Comparison of ENCODE assay signal across 8 cellular contexts in the genomic region with DNA sequence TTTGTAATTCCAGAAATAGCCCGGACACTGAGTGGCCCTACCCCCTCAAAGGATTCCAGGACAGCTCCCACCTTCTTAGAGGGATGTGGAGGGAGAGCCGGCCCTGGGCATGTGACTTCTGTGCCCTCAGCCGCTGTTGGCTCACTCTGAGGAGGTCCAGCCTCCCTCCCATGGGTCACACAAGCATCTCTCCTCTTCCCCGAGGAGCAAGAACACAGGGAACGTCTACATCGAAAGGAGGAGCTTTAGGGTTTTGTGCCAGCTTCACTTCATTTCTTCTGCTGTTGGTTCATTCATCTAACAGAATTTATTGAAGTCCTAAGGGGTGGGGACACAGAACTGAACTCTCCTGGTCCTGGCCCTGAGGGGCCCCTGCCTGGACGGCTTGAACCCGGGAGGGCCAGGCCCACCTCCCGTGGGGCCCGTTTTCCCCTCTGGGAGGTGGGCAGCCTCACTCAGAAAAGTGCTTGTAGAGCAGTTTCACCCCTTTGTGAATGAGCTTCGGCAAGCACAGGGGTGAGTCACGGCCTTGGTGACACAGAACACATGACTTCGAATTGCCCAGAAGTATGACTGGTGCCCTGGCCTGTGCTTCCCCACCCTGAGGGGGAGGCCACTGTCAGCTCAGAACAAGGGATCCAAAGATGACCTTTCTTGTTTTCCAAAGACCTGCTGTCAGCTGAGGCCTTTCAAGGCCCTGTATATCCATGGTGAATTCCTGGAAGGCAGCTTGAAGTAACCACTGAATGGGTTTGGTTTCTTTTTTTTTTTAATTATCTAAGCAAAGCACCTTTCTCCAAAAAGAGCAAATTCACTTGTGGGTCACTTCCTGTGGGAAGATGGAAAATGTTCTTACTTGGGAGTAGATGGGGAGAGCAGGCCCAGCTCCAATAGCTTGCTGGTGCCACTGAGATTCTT. TPM values are rescaled to one million over a fixed set of nuclear protein-coding genes. Genes with fewer than 3 reads are reported as not detected.
DNase-seq lines count a peak whose midpoint lies in the region; ATAC-seq, FAIRE-seq and TF ChIP-seq lines count a peak whose summit lies in the region.

No MANE protein-coding gene starts in this region.

- FAIRE-seq in HTR-8/SVneo (lab: Jason Lieb, UNC) = peak; percentile 80

- BruUV-seq in Caco-2 (replicated peaks; lab: Mats Ljungman, UMichigan) = no TSS peak

- CTCF ChIA-PET in Caco-2 (lab: Charles Lee) = no interaction called here

- no peak overlapping the region for H3K4me3 ChIP-seq in Caco-2 (ENCODE audit: low read depth, low read length)
- no peak overlapping the region for H3K4me3 ChIP-seq in stomach smooth muscle (ENCODE audit: low read length in 2 of 2)
- no peak overlapping the region for H3K4me3 ChIP-seq in WERI-Rb-1 (ENCODE audit: low read depth, low read length)

- intact Hi-C loops in Caco-2 (cut with micrococcal nuclease; ENCODE audit: unreplicated experiment) = no loop called here

- H3K27me3 ChIP-seq in Caco-2 (replicated peaks; ENCODE audit: control insufficient read depth, insufficient read depth, low read length) (no peaks in the 10 kb centered on the region), stomach smooth muscle (ENCODE audit: control insufficient read depth in 1 of 2, insufficient read depth in 2 of 2, low read length in 2 of 2) (no peaks in the 10 kb centered on the region), WERI-Rb-1 (ENCODE audit: insufficient read depth, low read depth, severe bottlenecking) (no peaks in the 10 kb centered on the region)

- no peak overlapping the region for H3K4me3 Mint-ChIP-seq in Caco-2 (ENCODE audit: unreplicated experiment)
- no peak overlapping the region for H3K4me3 Mint-ChIP-seq in effector memory CD8-positive, alpha-beta T cell
- peak overlapping the region in 5 of 10 donors; percentile 18 to 47 (median 26) for H3K4me3 Mint-ChIP-seq in naive thymus-derived CD8-positive, alpha-beta T cell

- no peaks in the 10 kb centered on the region for H3K4me1 Mint-ChIP-seq in Caco-2 (ENCODE audit: low read depth, unreplicated experiment)
- peaks cover 24 to 37% of the 10 kb centered on the region in 2 donors for H3K4me1 Mint-ChIP-seq in effector memory CD8-positive, alpha-beta T cell (ENCODE audit: low read depth in 2 of 2)
- H3K4me1 Mint-ChIP-seq in naive thymus-derived CD8-positive, alpha-beta T cell = peaks cover 19 to 50% (median 45%) of the 10 kb centered on the region in 4 donors

- no peaks in the 10 kb centered on the region for H3K9me3 Mint-ChIP-seq in Caco-2 (ENCODE audit: unreplicated experiment)
- no peaks in the 10 kb centered on the region for H3K9me3 Mint-ChIP-seq in effector memory CD8-positive, alpha-beta T cell
- H3K9me3 Mint-ChIP-seq in naive thymus-derived CD8-positive, alpha-beta T cell = no peaks in the 10 kb centered on the region

- no peak overlapping the region for H3K9ac ChIP-seq in stomach smooth muscle (ENCODE audit: low read length in 2 of 2)

- peak; percentile 67 for ATAC-seq in effector memory CD8-positive, alpha-beta T cell (replicated peaks)
- peak in 1 of 2 donors; percentile 29 for ATAC-seq in naive thymus-derived CD8-positive, alpha-beta T cell
- no peak for ATAC-seq in GM21526 (IDR thresholded peaks at IDR 0.05; ENCODE audit: low FRiP score, unreplicated experiment)

- H3K27ac Mint-ChIP-seq in Caco-2 (ENCODE audit: unreplicated experiment) = no peak overlapping the region
- H3K27ac Mint-ChIP-seq in effector memory CD8-positive, alpha-beta T cell = peak overlapping the region; percentile 70 to 78
- H3K27ac Mint-ChIP-seq in naive thymus-derived CD8-positive, alpha-beta T cell = peak overlapping the region in 9 of 10 donors; percentile 21 to 95 (median 60)

- POLR2A ChIA-PET in Caco-2 (lab: Charles Lee) = no interaction called here
- POLR2A ChIA-PET in naive thymus-derived CD8-positive, alpha-beta T cell (lab: Charles Lee) = interaction anchor here (0.7 to 9.4 kb wide), 9 partner anchors 9 to 73 kb away, joined by 3 to 245 read pairs (median 5); a partner anchor contains a TSS

- H3K27ac ChIP-seq in stomach smooth muscle (ENCODE audit: low read length) = peak overlapping the region; percentile 18
- H3K27ac ChIP-seq in WERI-Rb-1 = no peak overlapping the region

- H3K4me1 ChIP-seq in Caco-2 (peaks cover 8% of the 10 kb centered on the region), stomach smooth muscle (ENCODE audit: control insufficient read depth, insufficient read depth, low read length) (peaks cover 25% of the 10 kb centered on the region)

- DNase-seq in Caco-2 = peak; percentile 24 to 54
- DNase-seq in HTR-8/SVneo (ENCODE audit: insufficient read length, low spot score) = peak; percentile 78
- peak; percentile 82 to 88 for DNase-seq in activated CD4-positive, alpha-beta T cell treated with anti-CD3 and anti-CD28 coated beads, Interleukin-2, amount 50 U/mL, for 48 hours
- peak in 1 of 3 experiments; percentile 8 for DNase-seq in effector memory CD8-positive, alpha-beta T cell
- peak in 1 of 10 donors; percentile 46 for DNase-seq in naive thymus-derived CD8-positive, alpha-beta T cell
- no peak for DNase-seq in WERI-Rb-1

- H3K36me3 ChIP-seq in Caco-2 (ENCODE audit: control insufficient read depth, insufficient read depth, low read length) (no peaks in the 10 kb centered on the region), stomach smooth muscle (ENCODE audit: control insufficient read depth in 2 of 2, insufficient read depth in 2 of 2, low read length in 2 of 2) (no peaks in the 10 kb centered on the region), WERI-Rb-1 (no peaks in the 10 kb centered on the region)

- TF ChIP-seq CTCF in Caco-2 (IDR thresholded peaks at IDR 0.05; ENCODE audit: insufficient read depth in 1 of 2, low read depth in 1 of 2, low read length in 1 of 2, severe bottlenecking in 1 of 2, unreplicated experiment in 1 of 2) (no peak), WERI-Rb-1 (IDR thresholded peaks at IDR 0.05; ENCODE audit: low read depth, low read length) (no peak)

- H3K9me3 ChIP-seq in Caco-2 = no peaks in the 10 kb centered on the region
- no peaks in the 10 kb centered on the region for H3K9me3 ChIP-seq in stomach smooth muscle (ENCODE audit: control insufficient read depth in 2 of 2, low read length in 2 of 2)
- H3K9me3 ChIP-seq in WERI-Rb-1 (ENCODE audit: severe bottlenecking) = no peaks in the 10 kb centered on the region

- no peaks in the 10 kb centered on the region for H3K27me3 Mint-ChIP-seq in Caco-2 (ENCODE audit: insufficient read depth, unreplicated experiment)
- H3K27me3 Mint-ChIP-seq in effector memory CD8-positive, alpha-beta T cell = no peaks in the 10 kb centered on the region
- no peaks in the 10 kb centered on the region for H3K27me3 Mint-ChIP-seq in naive thymus-derived CD8-positive, alpha-beta T cell

- H3K36me3 Mint-ChIP-seq in Caco-2 (ENCODE audit: insufficient read depth, unreplicated experiment) = no peaks in the 10 kb centered on the region
- H3K36me3 Mint-ChIP-seq in effector memory CD8-positive, alpha-beta T cell (ENCODE audit: insufficient read depth) = no peaks in the 10 kb centered on the region
- no peaks in the 10 kb centered on the region for H3K36me3 Mint-ChIP-seq in naive thymus-derived CD8-positive, alpha-beta T cell

RNA-seq across cellular contexts. Expression of a gene that starts 39.2 kb away (rescaled TPM):
- total RNA-seq in Caco-2 (2022) = 33.4 and 39.9 TPM in 2 replicates
- 100 to 1,000 TPM; 199 to 214 TPM for total RNA-seq in naive thymus-derived CD8-positive, alpha-beta T cell
- 100 to 1,000 TPM; 194 to 328 (median 198) TPM for polyA plus RNA-seq in naive thymus-derived CD8-positive, alpha-beta T cell
